Comparison of ENCODE assay signal across 8 cellular contexts in the genomic region with DNA sequence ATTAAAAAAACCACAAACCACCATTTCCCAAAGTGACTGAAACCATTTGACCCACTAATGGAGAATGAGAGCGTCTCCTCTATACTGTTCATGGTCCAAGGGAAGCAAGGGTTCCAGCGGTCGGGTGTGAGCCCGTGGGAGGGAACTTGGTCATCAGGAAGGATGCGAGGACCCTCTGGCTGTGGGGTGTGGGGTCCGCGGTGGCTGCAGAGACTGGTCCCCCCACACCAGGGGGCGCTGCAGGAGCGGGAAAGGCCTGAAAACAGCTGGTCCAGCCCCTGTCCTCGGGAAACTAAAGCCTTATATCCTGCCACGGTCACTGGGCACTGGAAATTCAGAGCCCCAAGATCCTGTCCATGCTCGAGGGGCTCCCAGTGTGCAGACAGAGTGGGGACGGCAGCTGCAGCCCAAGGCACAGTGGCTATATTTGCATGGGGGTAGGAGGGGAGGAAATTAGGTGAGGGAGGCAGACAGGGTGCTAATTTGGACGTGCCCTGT. TPM values are rescaled to one million over a fixed set of nuclear protein-coding genes. Genes with fewer than 3 reads are reported as not detected.
DNase-seq lines count a peak whose midpoint lies in the region; ATAC-seq and TF ChIP-seq lines count a peak whose summit lies in the region.

No MANE protein-coding gene starts in this region.

- H3K36me3 Mint-ChIP-seq in Calu3 (ENCODE audit: insufficient read depth, unreplicated experiment), result peaks cover 23% of the 10 kb centered on the region
- no peaks in the 10 kb centered on the region for H3K36me3 Mint-ChIP-seq in IgD-negative memory B cell

- H3K27me3 Mint-ChIP-seq in Calu3 (ENCODE audit: unreplicated experiment) (no peaks in the 10 kb centered on the region), IgD-negative memory B cell (no peaks in the 10 kb centered on the region)
- no peaks in the 10 kb centered on the region for H3K27me3 Mint-ChIP-seq in stimulated activated naive CD8-positive, alpha-beta T cell treated with anti-CD3 and anti-CD28 coated beads, Interleukin-15, amount 100 ng/mL, for 72 hours

- H3K4me3 Mint-ChIP-seq in Calu3 (ENCODE audit: low read depth, unreplicated experiment), result no peak overlapping the region
- peak overlapping the region in 2 of 4 donors; percentile 21 to 43 for H3K4me3 Mint-ChIP-seq in IgD-negative memory B cell
- H3K4me3 Mint-ChIP-seq in stimulated activated naive CD8-positive, alpha-beta T cell treated with anti-CD3 and anti-CD28 coated beads, Interleukin-15, amount 100 ng/mL, for 72 hours, result peak overlapping the region; percentile 77 to 79

- H3K79me2 ChIP-seq in fibroblast of lung (ENCODE audit: control insufficient read depth, insufficient read depth, low read length) (peaks cover 17% of the 10 kb centered on the region), neural cell (replicated peaks; ENCODE audit: insufficient read depth, low read length) (peaks cover 21% of the 10 kb centered on the region)

- TF ChIP-seq EP300 in neural cell (conservative IDR thresholded peaks at IDR 0.05; ENCODE audit: poor library complexity, severe bottlenecking), result no peak

- H3K9me3 ChIP-seq in fibroblast of lung (ENCODE audit: control insufficient read depth, insufficient read depth, low read depth, low read length) (no peaks in the 10 kb centered on the region), neural cell (ENCODE audit: low read length) (no peaks in the 10 kb centered on the region)

- H3K4me2 ChIP-seq in fibroblast of lung (ENCODE audit: extremely low read depth, insufficient read depth, low read length), result peak overlapping the region; percentile 64
- H3K4me2 ChIP-seq in neural cell (ENCODE audit: low read length), result no peak overlapping the region

- H3K4me3 ChIP-seq in fibroblast of lung (replicated peaks in 1 of 4; ENCODE audit: control extremely low read depth in 1 of 4, insufficient read depth in 1 of 4, low read depth in 3 of 4, low read length in 4 of 4) (no peak overlapping the region), neural cell (ENCODE audit: low read length) (no peak overlapping the region)

- H3K4me1 Mint-ChIP-seq in Calu3 (ENCODE audit: low read depth, unreplicated experiment) (peaks cover 8% of the 10 kb centered on the region), IgD-negative memory B cell (peaks cover 11 to 29% (median 18%) of the 10 kb centered on the region in 3 donors)
- peaks cover 34% of the 10 kb centered on the region for H3K4me1 Mint-ChIP-seq in stimulated activated naive CD8-positive, alpha-beta T cell treated with anti-CD3 and anti-CD28 coated beads, Interleukin-15, amount 100 ng/mL, for 72 hours

- intact Hi-C loops in Calu3 (cut with micrococcal nuclease; ENCODE audit: unreplicated experiment), result loop anchor here (1.0 to 10.0 kb wide), 3 partner anchors 85 to 467 kb away; no protein-coding TSS in a partner anchor

- TF ChIP-seq CTCF in Calu3 (IDR thresholded peaks at IDR 0.05; ENCODE audit: unreplicated experiment), result peak; percentile 78
- peak; percentile 93 for TF ChIP-seq CTCF in fibroblast of lung (conservative IDR thresholded peaks at IDR 0.05 in 1 of 2, IDR thresholded peaks at IDR 0.05 in 1 of 2; ENCODE audit: low read depth in 1 of 2, low read length in 2 of 2)
- TF ChIP-seq CTCF in neural cell (IDR thresholded peaks at IDR 0.05; ENCODE audit: poor library complexity, severe bottlenecking), result peak; percentile 96

- H3K27ac Mint-ChIP-seq in Calu3 (ENCODE audit: unreplicated experiment) (no peak overlapping the region), IgD-negative memory B cell (peak overlapping the region in 2 of 3 donors; percentile 23 to 39)
- peak overlapping the region in 1 of 2 donors; percentile 48 for H3K27ac Mint-ChIP-seq in stimulated activated naive CD8-positive, alpha-beta T cell treated with anti-CD3 and anti-CD28 coated beads, Interleukin-15, amount 100 ng/mL, for 72 hours

- H3K27me3 ChIP-seq in fibroblast of lung (ENCODE audit: control insufficient read depth, insufficient read depth, low read length) (no peaks in the 10 kb centered on the region), neural cell (ENCODE audit: insufficient read depth, low read depth, low read length) (no peaks in the 10 kb centered on the region)

- H3K9me2 ChIP-seq in neural cell (ENCODE audit: insufficient read depth, low read length), result no peaks in the 10 kb centered on the region

- no peaks in the 10 kb centered on the region for H4K20me1 ChIP-seq in fibroblast of lung (ENCODE audit: control insufficient read depth, extremely low read depth, insufficient read depth, low read length)
- no peaks in the 10 kb centered on the region for H4K20me1 ChIP-seq in neural cell (ENCODE audit: insufficient read depth)

- H2AFZ ChIP-seq in fibroblast of lung (ENCODE audit: low read length) (peak overlapping the region; percentile 65), neural cell (ENCODE audit: low read depth, low read length) (no peak overlapping the region)

- H3K9ac ChIP-seq in fibroblast of lung (ENCODE audit: insufficient read depth, low read length) (no peak overlapping the region), neural cell (ENCODE audit: low read length) (no peak overlapping the region)

- H3K36me3 ChIP-seq in fibroblast of lung (ENCODE audit: control insufficient read depth, insufficient read depth, low read length) (no peaks in the 10 kb centered on the region), neural cell (ENCODE audit: insufficient read depth, low read length) (no peaks in the 10 kb centered on the region)

- ATAC-seq in stimulated activated naive CD8-positive, alpha-beta T cell treated with anti-CD3 and anti-CD28 coated beads, Interleukin-15, amount 100 ng/mL, for 72 hours, result peak; percentile 61
- ATAC-seq in HG03025 (IDR thresholded peaks at IDR 0.05; ENCODE audit: low FRiP score, unreplicated experiment), result no peak

- no TSS peak for BruUV-seq in Calu3 (replicated peaks; lab: Mats Ljungman, UMichigan)

- no peaks in the 10 kb centered on the region for H3F3A ChIP-seq in neural cell (ENCODE audit: insufficient read depth, low read length, poor library complexity, severe bottlenecking)

- H3K4me1 ChIP-seq in fibroblast of lung (ENCODE audit: control insufficient read depth, extremely low read depth, insufficient read depth, low read length), result no peaks in the 10 kb centered on the region

- peak; percentile 98 for TF ChIP-seq RAD21 in neural cell (conservative IDR thresholded peaks at IDR 0.05)

- DNase-seq in Calu3 (peak; percentile 89), RKO (ENCODE audit: low spot score) (peak; percentile 75), fibroblast of lung (ENCODE audit: low read depth in 2 of 2) (peak; percentile 53 to 72)
- peak; percentile 73 to 76 for DNase-seq in activated T-helper 1 cell treated with anti-CD3 and anti-CD28 coated beads, Interleukin-2, amount 50 U/mL, for 16 hours (ENCODE audit: low read depth in 1 of 2, low spot score in 1 of 2)
- peak; percentile 77 to 82 for DNase-seq in stimulated activated naive CD8-positive, alpha-beta T cell treated with anti-CD3 and anti-CD28 coated beads, Interleukin-15, amount 100 ng/mL, for 72 hours

- H3K9me3 Mint-ChIP-seq in Calu3 (ENCODE audit: low read depth, unreplicated experiment) (no peaks in the 10 kb centered on the region), IgD-negative memory B cell (no peaks in the 10 kb centered on the region)
- no peaks in the 10 kb centered on the region for H3K9me3 Mint-ChIP-seq in stimulated activated naive CD8-positive, alpha-beta T cell treated with anti-CD3 and anti-CD28 coated beads, Interleukin-15, amount 100 ng/mL, for 72 hours

- CTCF ChIA-PET in Calu3 (lab: Charles Lee), result interaction anchor here (0.6 to 1.8 kb wide), 5 partner anchors 42 to 351 kb away, joined by 3 to 20 read pairs (median 4); no protein-coding TSS in a partner anchor

- no peak overlapping the region for H3K27ac ChIP-seq in fibroblast of lung (ENCODE audit: insufficient read depth, low read length)
- H3K27ac ChIP-seq in neural cell (ENCODE audit: low read length), result no peak overlapping the region

TF ChIP-seq in neural cell, 6 proteins besides CTCF, POLR2A, EP300 and RAD21 (continues in another document):
- no peak for TF ChIP-seq EZH2 (IDR thresholded peaks at IDR 0.05; ENCODE audit: borderline replicate concordance, insufficient read depth, low read length, poor library complexity, severe bottlenecking)
- no peak for TF ChIP-seq POLR2AphosphoS5 (IDR thresholded peaks at IDR 0.05)
- peak; percentile 94 for TF ChIP-seq SMC3 (conservative IDR thresholded peaks at IDR 0.05; ENCODE audit: poor library complexity)
- TF ChIP-seq MXI1 (conservative IDR thresholded peaks at IDR 0.05; ENCODE audit: poor library complexity, severe bottlenecking), result peak; percentile 21
- no peak for TF ChIP-seq TAF1 (IDR thresholded peaks at IDR 0.05; ENCODE audit: low read depth)

RNA-seq across cellular contexts. Expression of gene BLOC1S4, which starts 4.3 kb away (rescaled TPM):
- 9.2 and 13.2 TPM in 2 replicates for total RNA-seq in Calu3 (2022)
- 55.9 TPM for polyA plus RNA-seq in IgD-negative memory B cell
- total RNA-seq in fibroblast of lung, result 10.8 and 12.2 TPM in 2 replicates
- polyA plus RNA-seq in fibroblast of lung, result 12.3 and 13.5 TPM in 2 replicates
- polyA plus RNA-seq in fibroblast of lung (2012), result 13.3 and 15.7 TPM in 2 replicates
- polyA minus RNA-seq in fibroblast of lung (ENCODE audit: low replicate concordance), result 1.5 and 2.8 TPM in 2 replicates
- polyA plus RNA-seq in neural cell, result 21.2 and 31.9 TPM in 2 replicates
- 21.8 and 23.1 TPM in 2 replicates for polyA minus RNA-seq in neural cell

RNA-seq across cellular contexts. Expression of gene MRFAP1L1, which starts 10.6 kb away (rescaled TPM):
- total RNA-seq in Calu3 (2022) (31.7 and 33.1 TPM in 2 replicates), fibroblast of lung (41.6 and 45.5 TPM in 2 replicates)
- polyA plus RNA-seq in IgD-negative memory B cell (69.2 TPM), fibroblast of lung (64.7 and 77.4 TPM in 2 replicates), neural cell (421 and 438 TPM in 2 replicates)
- polyA plus RNA-seq in fibroblast of lung (2012), result 45.5 and 54.7 TPM in 2 replicates
- polyA minus RNA-seq in fibroblast of lung (ENCODE audit: low replicate concordance) (3.7 and 16.2 TPM in 2 replicates), neural cell (161 and 183 TPM in 2 replicates)

RNA-seq across cellular contexts. Expression of gene S100P, which starts 26.6 kb away (rescaled TPM):
- total RNA-seq in Calu3 (2022) (365 and 600 TPM in 2 replicates), fibroblast of lung (not detected in 2 replicates)
- polyA plus RNA-seq in IgD-negative memory B cell (not detected), fibroblast of lung (not detected in 2 replicates), neural cell (not detected in 2 replicates)
- polyA plus RNA-seq in fibroblast of lung (2012), result not detected in 2 replicates
- polyA minus RNA-seq in fibroblast of lung (ENCODE audit: low replicate concordance) (not detected in 2 replicates), neural cell (not detected in 2 replicates)
